10 cellular contexts compared by ENCODE assay signal in genomic region chr4:150038335-150039076, GRCh38. TPM values are rescaled to one million over a fixed set of nuclear protein-coding genes. Genes with fewer than 3 reads are reported as not detected.
A peak's percentile ranks its signal among the peaks of the same experiment; 100 is the strongest.
DNase-seq lines count a peak whose midpoint lies in the region; ATAC-seq, FAIRE-seq and TF ChIP-seq lines count a peak whose summit lies in the region.
"Had no signal": no experiment of that assay in that cellular context is flagged by ENCODE, and none has a peak within 500 bp of the region (broad histone marks: within the 10 kb centered on the region; RNA-seq: fewer than 3 reads in every experiment).

No MANE protein-coding gene starts in this region.

- H3K9ac ChIP-seq in kidney (ENCODE audit: low read length in 2 of 2), result no peak overlapping the region

- no peak overlapping the region for H3K27ac ChIP-seq in kidney (ENCODE audit: low read depth in 2 of 2, low read length in 2 of 2)
- H3K27ac ChIP-seq: ovary had no signal

- no peak for FAIRE-seq in kidney (lab: Jason Lieb, UNC)

- H3K4me3 ChIP-seq in kidney (ENCODE audit: low read length in 2 of 2), result no peak overlapping the region
- H3K4me3 ChIP-seq: ovary had no signal

- no peaks in the 10 kb centered on the region for H3K9me3 ChIP-seq in kidney (ENCODE audit: control insufficient read depth in 1 of 2, low read length in 2 of 2)
- H3K9me3 ChIP-seq: ovary had no signal

- ATAC-seq in GM18517 (IDR thresholded peaks at IDR 0.05; ENCODE audit: unreplicated experiment) (peak; percentile 90), GM21447 (IDR thresholded peaks at IDR 0.05; ENCODE audit: unreplicated experiment) (peak; percentile 95), HG03095 (IDR thresholded peaks at IDR 0.05; ENCODE audit: unreplicated experiment) (peak; percentile 95)
- ATAC-seq: left colon had no signal

- H3K4me1 ChIP-seq in kidney (ENCODE audit: control insufficient read depth in 1 of 2, insufficient read depth in 1 of 2, low read depth in 1 of 2, low read length in 2 of 2), result no peaks in the 10 kb centered on the region

- no peaks in the 10 kb centered on the region for H3K36me3 ChIP-seq in kidney (ENCODE audit: control insufficient read depth in 1 of 2, insufficient read depth in 2 of 2, low read length in 2 of 2)
- H3K36me3 ChIP-seq: ovary had no signal

- TF ChIP-seq CTCF in kidney (IDR thresholded peaks at IDR 0.05; ENCODE audit: borderline replicate concordance, extremely low read depth, insufficient read depth), result no peak

- intact Hi-C loops in kidney (cut with DNase I), result no loop called here

- peak; percentile 69 for DNase-seq in RPMI8226
- DNase-seq in GF-D8 (lab: John Stamatoyannopoulos, UW), result no peak
- DNase-seq in iPS-NIHi7 (ENCODE audit: extremely low spot score), result no peak
- DNase-seq in kidney, result no peak
- no peak for DNase-seq in T1000 (lab: John Stamatoyannopoulos, UW)
- DNase-seq: left colon, ovary had no signal

RNA-seq across cellular contexts. Expression of gene DCLK2, which starts 39.7 kb away (rescaled TPM):
- total RNA-seq in kidney, result 3.4 TPM
- polyA plus RNA-seq in kidney (ENCODE audit: insufficient read depth, low read depth, low replicate concordance), result 2.6 TPM
